ENCODE assay signal across 23 cellular contexts in genomic region chr18:3345885-3346284, GRCh38.
DNase-seq lines count a peak whose midpoint lies in the region; ATAC-seq and TF ChIP-seq lines count a peak whose summit lies in the region.
"Had no signal": no experiment of that assay in that cellular context is flagged by ENCODE, and none has a peak within 500 bp of the region (broad histone marks: within the 10 kb centered on the region; RNA-seq: fewer than 3 reads in every experiment).

No MANE protein-coding gene starts in this region.

- H3K9ac ChIP-seq in mammary epithelial cell (ENCODE audit: insufficient read depth, low read length), result no peak overlapping the region

- no TSS peak for BruUV-seq in mammary epithelial cell (replicated peaks; lab: Mats Ljungman, UMichigan)

- no peaks in the 10 kb centered on the region for H3K9me3 Mint-ChIP-seq in activated T-helper 2 cell treated with anti-CD3 and anti-CD28 coated beads, Interferon-gamma antibody, Interleukin-2, Interleukin-4, amounts not matched to agents 10 μg/mL and 5 μg/mL and 100 μg/mL, durations not matched to agents 14 hours and 24 hours and 36 hours
- H3K9me3 Mint-ChIP-seq: activated CD4-positive, alpha-beta memory T cell treated with anti-CD3 and anti-CD28 coated beads for 36 hours; stimulated activated naive CD8-positive, alpha-beta T cell treated with anti-CD3 and anti-CD28 coated beads, Interleukin-15, amount 100 ng/mL, for 72 hours had no signal

- no peaks in the 10 kb centered on the region for H3K36me3 ChIP-seq in mammary epithelial cell (ENCODE audit: insufficient read depth, low read length)
- no peaks in the 10 kb centered on the region for H3K36me3 ChIP-seq in tibial artery
- H3K36me3 ChIP-seq: MG63 had no signal

- intact Hi-C loops in mammary epithelial cell (cut with micrococcal nuclease), result loop anchor here (1.0 kb wide), 1 partner anchor 102 kb away; no protein-coding TSS in a partner anchor
- intact Hi-C loops in tibial artery (cut with DNase I; ENCODE audit: low total_unique reads), result no loop called here
- intact Hi-C loops in activated T-helper 2 cell treated with anti-CD3 and anti-CD28 coated beads, Interferon-gamma antibody, Interleukin-2, Interleukin-4, amounts not matched to agents 10 μg/mL and 5 μg/mL and 100 μg/mL, durations not matched to agents 14 hours and 24 hours and 36 hours (cut with micrococcal nuclease), result no loop called here

- no peak for ATAC-seq in GM18511 (IDR thresholded peaks at IDR 0.05; ENCODE audit: unreplicated experiment)
- ATAC-seq: stimulated activated naive CD8-positive, alpha-beta T cell treated with anti-CD3 and anti-CD28 coated beads, Interleukin-15, amount 100 ng/mL, for 72 hours had no signal

- CTCF ChIA-PET in mammary epithelial cell (lab: Charles Lee; ENCODE audit: low non-redundant PET), result interaction anchor here (0.6 kb wide), 1 partner anchor 136 kb away, joined by 4 read pairs; no protein-coding TSS in a partner anchor

- no peak overlapping the region for H3K27ac Mint-ChIP-seq in activated T-helper 2 cell treated with anti-CD3 and anti-CD28 coated beads, Interferon-gamma antibody, Interleukin-2, Interleukin-4, amounts not matched to agents 10 μg/mL and 5 μg/mL and 100 μg/mL, durations not matched to agents 14 hours and 24 hours and 36 hours
- H3K27ac Mint-ChIP-seq: activated CD4-positive, alpha-beta memory T cell treated with anti-CD3 and anti-CD28 coated beads for 36 hours; IgD-negative memory B cell; stimulated activated naive CD8-positive, alpha-beta T cell treated with anti-CD3 and anti-CD28 coated beads, Interleukin-15, amount 100 ng/mL, for 72 hours had no signal

- H3K4me1 ChIP-seq in mammary epithelial cell (ENCODE audit: insufficient read depth, low read length), result peaks cover 30% of the 10 kb centered on the region
- H3K4me1 ChIP-seq in tibial artery, result peaks cover 0 to 4% (median 0%) of the 10 kb centered on the region in 4 donors

- H2AFZ ChIP-seq in mammary epithelial cell (ENCODE audit: low read depth, low read length), result peak overlapping the region; percentile 55

- H3K4me1 Mint-ChIP-seq in activated T-helper 2 cell treated with anti-CD3 and anti-CD28 coated beads, Interferon-gamma antibody, Interleukin-2, Interleukin-4, amounts not matched to agents 10 μg/mL and 5 μg/mL and 100 μg/mL, durations not matched to agents 14 hours and 24 hours and 36 hours (ENCODE audit: low read depth), result peaks cover 7% of the 10 kb centered on the region
- H3K4me1 Mint-ChIP-seq: IgD-negative memory B cell; stimulated activated naive CD8-positive, alpha-beta T cell treated with anti-CD3 and anti-CD28 coated beads, Interleukin-15, amount 100 ng/mL, for 72 hours had no signal

- no peak overlapping the region for H3K4me3 Mint-ChIP-seq in activated T-helper 2 cell treated with anti-CD3 and anti-CD28 coated beads, Interferon-gamma antibody, Interleukin-2, Interleukin-4, amounts not matched to agents 10 μg/mL and 5 μg/mL and 100 μg/mL, durations not matched to agents 14 hours and 24 hours and 36 hours (ENCODE audit: low read depth)
- H3K4me3 Mint-ChIP-seq: activated CD4-positive, alpha-beta memory T cell treated with anti-CD3 and anti-CD28 coated beads for 36 hours; IgD-negative memory B cell; stimulated activated naive CD8-positive, alpha-beta T cell treated with anti-CD3 and anti-CD28 coated beads, Interleukin-15, amount 100 ng/mL, for 72 hours had no signal

- H3K27me3 Mint-ChIP-seq in activated T-helper 2 cell treated with anti-CD3 and anti-CD28 coated beads, Interferon-gamma antibody, Interleukin-2, Interleukin-4, amounts not matched to agents 10 μg/mL and 5 μg/mL and 100 μg/mL, durations not matched to agents 14 hours and 24 hours and 36 hours (ENCODE audit: low read depth), result peaks cover 3% of the 10 kb centered on the region
- H3K27me3 Mint-ChIP-seq: IgD-negative memory B cell; stimulated activated naive CD8-positive, alpha-beta T cell treated with anti-CD3 and anti-CD28 coated beads, Interleukin-15, amount 100 ng/mL, for 72 hours had no signal

- no peaks in the 10 kb centered on the region for H3K27me3 ChIP-seq in mammary epithelial cell (ENCODE audit: insufficient read depth, low read length)
- H3K27me3 ChIP-seq in tibial artery, result no peaks in the 10 kb centered on the region
- H3K27me3 ChIP-seq: dorsolateral prefrontal cortex, MG63 had no signal

- H4K20me1 ChIP-seq in mammary epithelial cell (ENCODE audit: insufficient read depth, low read length), result no peaks in the 10 kb centered on the region

- H3K4me2 ChIP-seq in mammary epithelial cell (ENCODE audit: insufficient read depth, low read depth, low read length), result peak overlapping the region; percentile 48

- DNase-seq in HCEC 1CT (peak; percentile 55), mammary epithelial cell (peak; percentile 91), fibroblast of the aortic adventitia (ENCODE audit: low read depth) (peak; percentile 64), skeletal muscle cell (ENCODE audit: low read depth) (peak; percentile 25), putamen (ENCODE audit: low spot score) (no peak), tibial artery (no peak)
- no peak for DNase-seq in activated T-helper 2 cell treated with anti-CD3 and anti-CD28 coated beads, Interferon-gamma antibody, Interleukin-2, Interleukin-4, amounts not matched to agents 10 μg/mL and 5 μg/mL and 100 μg/mL, durations not matched to agents 14 hours and 24 hours and 36 hours (ENCODE audit: low spot score)
- DNase-seq: activated CD4-positive, alpha-beta memory T cell treated with anti-CD3 and anti-CD28 coated beads for 36 hours; activated CD4-positive, CD25-positive, alpha-beta regulatory T cell; activated gamma-delta T cell treated with Interleukin-2 at 50 U/mL for 16 hours; activated T-cell treated with anti-CD3 and anti-CD28 coated beads for 4 hours; dorsolateral prefrontal cortex; glutamatergic neuron; H7; MG63; NCI-H146; NCI-H2171 treated with DMSO at 0.1 percent for 48 hours; nucleus accumbens; stimulated activated naive CD8-positive, alpha-beta T cell treated with anti-CD3 and anti-CD28 coated beads, Interleukin-15, amount 100 ng/mL, for 72 hours; T-helper 9 cell had no signal

- no peaks in the 10 kb centered on the region for H3K36me3 Mint-ChIP-seq in activated T-helper 2 cell treated with anti-CD3 and anti-CD28 coated beads, Interferon-gamma antibody, Interleukin-2, Interleukin-4, amounts not matched to agents 10 μg/mL and 5 μg/mL and 100 μg/mL, durations not matched to agents 14 hours and 24 hours and 36 hours (ENCODE audit: low read depth)
- H3K36me3 Mint-ChIP-seq: activated CD4-positive, alpha-beta memory T cell treated with anti-CD3 and anti-CD28 coated beads for 36 hours; IgD-negative memory B cell had no signal

- in situ Hi-C loops in mammary epithelial cell (cut with MboI; ENCODE audit: low sequenced_read_pairs in 2 of 2), result no loop called here

- H3K27ac ChIP-seq in mammary epithelial cell (ENCODE audit: insufficient read depth, low read depth, low read length) (peak overlapping the region; percentile 68), tibial artery (no peak overlapping the region)
- H3K27ac ChIP-seq: C4-2B, dorsolateral prefrontal cortex had no signal

- H3K79me2 ChIP-seq in mammary epithelial cell (ENCODE audit: insufficient read depth, low read length), result no peaks in the 10 kb centered on the region

- H3K9me3 ChIP-seq in mammary epithelial cell (replicated peaks; ENCODE audit: insufficient read depth, low read length) (no peaks in the 10 kb centered on the region), tibial artery (no peaks in the 10 kb centered on the region)
- H3K9me3 ChIP-seq: MG63 had no signal

- dilution Hi-C loops in mammary epithelial cell (cut with HindIII; ENCODE audit: low sequenced_read_pairs), result no loop called here

- H3K4me3 ChIP-seq in mammary epithelial cell (replicated peaks in 1 of 3; ENCODE audit: insufficient read depth in 1 of 3, low read depth in 2 of 3, low read length in 3 of 3) (no peak overlapping the region), fibroblast of the aortic adventitia (ENCODE audit: low read depth, low read length) (no peak overlapping the region), skeletal muscle cell (ENCODE audit: low read depth, low read length) (no peak overlapping the region), tibial artery (no peak overlapping the region)
- H3K4me3 ChIP-seq: dorsolateral prefrontal cortex, MG63 had no signal

- 0% methylated on average over 1 of the region's 1 CpG for WGBS in mammary epithelial cell (ENCODE audit: low coverage, missing lambda C conversion rate)

- TF ChIP-seq CTCF in mammary epithelial cell (conservative IDR thresholded peaks at IDR 0.05 in 1 of 2, IDR thresholded peaks at IDR 0.05 in 1 of 2; ENCODE audit: extremely low read depth in 1 of 2, insufficient read depth in 1 of 2, low read depth in 1 of 2, low read length in 2 of 2) (no peak), fibroblast of the aortic adventitia (IDR thresholded peaks at IDR 0.05; ENCODE audit: insufficient read depth, low read length) (no peak), tibial artery (IDR thresholded peaks at IDR 0.05) (no peak)

Comparison
In these comparisons a context has a peak if more than half of its experiments do, and no peak if none do; other contexts are left out.
1. DNase-seq: peak in HCEC 1CT (single experiment), mammary epithelial cell (single experiment), fibroblast of the aortic adventitia (single experiment) and skeletal muscle cell (single experiment); none in putamen (single experiment), tibial artery (0 of 2) and activated T-helper 2 cell treated with anti-CD3 and anti-CD28 coated beads, Interferon-gamma antibody, Interleukin-2, Interleukin-4, amounts not matched to agents 10 μg/mL and 5 μg/mL and 100 μg/mL, durations not matched to agents 14 hours and 24 hours and 36 hours (single experiment).